14 cellular contexts compared by ENCODE assay signal in the genomic region with DNA sequence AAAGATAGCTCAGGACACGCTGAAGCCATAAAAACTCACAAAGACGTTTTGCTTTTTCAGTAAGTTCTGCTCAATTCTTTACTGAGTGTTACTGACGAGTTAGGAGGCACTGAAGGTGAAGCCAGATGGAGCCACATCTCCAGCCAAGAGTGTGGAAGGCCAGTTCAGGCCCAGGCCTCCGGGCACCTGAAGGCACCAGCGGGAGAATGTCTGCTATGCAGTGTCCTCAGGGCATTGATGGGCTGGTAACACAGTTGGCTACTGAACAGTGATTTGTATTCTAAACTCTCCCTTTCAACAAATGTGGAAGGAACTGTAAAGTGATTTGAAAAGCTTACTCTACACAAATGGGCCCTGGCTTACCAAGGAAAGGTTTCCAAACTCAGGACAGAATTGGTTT.
A peak's percentile ranks its signal among the peaks of the same experiment; 100 is the strongest.
DNase-seq lines count a peak whose midpoint lies in the region; ATAC-seq and TF ChIP-seq lines count a peak whose summit lies in the region.
"Had no signal": no experiment of that assay in that cellular context is flagged by ENCODE, and none has a peak within 500 bp of the region (broad histone marks: within the 10 kb centered on the region; RNA-seq: fewer than 3 reads in every experiment).

No MANE protein-coding gene starts in this region.

- H3K27me3 Mint-ChIP-seq in osteocyte (ENCODE audit: unreplicated experiment) = no peaks in the 10 kb centered on the region

- H3K36me3 Mint-ChIP-seq in osteocyte (ENCODE audit: unreplicated experiment) = peaks cover 15% of the 10 kb centered on the region
- H3K36me3 Mint-ChIP-seq: CD8-positive, alpha-beta T cell had no signal

- TF ChIP-seq CTCF in osteocyte (IDR thresholded peaks at IDR 0.05) = no peak

- peak overlapping the region; percentile 23 for H3K27ac Mint-ChIP-seq in osteocyte (ENCODE audit: unreplicated experiment)
- H3K27ac Mint-ChIP-seq: CD8-positive, alpha-beta T cell had no signal

- no peak overlapping the region for H3K4me3 Mint-ChIP-seq in osteocyte (ENCODE audit: unreplicated experiment)

- H3K4me1 Mint-ChIP-seq in osteocyte (ENCODE audit: unreplicated experiment) = peaks cover 38% of the 10 kb centered on the region

- DNase-seq in SIG-M5 treated with dmso at 0.1 percent for 504 hours (lab: John Stamatoyannopoulos, UW; ENCODE audit: unreplicated experiment) = peak; percentile 6
- DNase-seq in SIG-M5 (lab: John Stamatoyannopoulos, UW) = no peak
- peak; percentile 22 for DNase-seq in iPS-NIHi7 (ENCODE audit: extremely low spot score)
- DNase-seq in osteocyte (ENCODE audit: extremely low spot score, unreplicated experiment) = peak; percentile 72
- DNase-seq in GM19238 (ENCODE audit: insufficient read length, low spot score) = no peak
- DNase-seq in GM19240 (ENCODE audit: insufficient read length, low spot score) = no peak
- DNase-seq: CD8-positive, alpha-beta T cell; HCEC 1CT; KBM-7; NCI-H1092 treated with DMSO at 0.1 percent for 48 hours; NCI-H1694 had no signal

- ATAC-seq in HG03571 (IDR thresholded peaks at IDR 0.05; ENCODE audit: unreplicated experiment) = no peak
- ATAC-seq in HG03521 (IDR thresholded peaks at IDR 0.05; ENCODE audit: unreplicated experiment) = no peak
- ATAC-seq: CD8-positive, alpha-beta T cell; SK-N-SH treated with all-trans-retinoic acid at 6 μM for 48 hours had no signal

- H3K9me3 Mint-ChIP-seq in osteocyte (ENCODE audit: unreplicated experiment) = no peaks in the 10 kb centered on the region
- H3K9me3 Mint-ChIP-seq: CD8-positive, alpha-beta T cell had no signal

Comparison
In these comparisons a context has a peak if more than half of its experiments do, and no peak if none do; other contexts are left out.
1. DNase-seq: peak in SIG-M5 treated with dmso at 0.1 percent for 504 hours (single experiment), iPS-NIHi7 (single experiment) and osteocyte (single experiment); none in SIG-M5 (single experiment), GM19238 (single experiment) and GM19240 (single experiment).